ENCODE assay signal across 7 cellular contexts in the genomic region with DNA sequence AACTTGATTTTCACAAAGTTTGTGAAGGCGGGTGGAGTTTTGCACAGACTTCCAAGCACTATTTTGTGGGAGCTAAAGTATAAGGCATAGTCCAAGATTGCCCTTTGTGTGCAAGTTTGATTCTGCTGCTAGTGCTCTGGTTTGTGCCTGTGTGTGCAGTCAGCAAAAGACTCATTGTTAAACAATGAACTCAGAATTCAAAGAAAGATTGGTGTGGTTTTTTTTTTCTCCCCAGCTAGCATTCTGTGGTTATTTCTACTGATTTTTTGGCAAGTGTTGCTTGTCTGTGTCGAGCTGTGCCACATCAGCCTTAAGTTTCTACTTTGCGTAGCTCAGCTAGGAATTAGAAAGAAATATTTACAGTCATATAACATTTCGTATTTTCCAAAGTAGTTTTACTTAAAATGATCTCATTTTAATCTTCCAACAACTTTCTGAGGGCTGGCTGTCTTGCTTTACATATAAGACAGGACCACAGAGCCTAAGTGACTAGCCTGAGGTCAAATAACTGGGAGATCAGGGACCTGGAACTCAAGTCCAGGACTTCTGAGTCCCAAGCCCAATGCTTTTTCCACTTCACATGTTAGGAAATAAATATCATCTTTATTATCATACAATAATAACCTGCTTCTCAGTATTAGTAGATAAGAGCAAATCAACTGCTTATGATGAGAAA.
DNase-seq lines count a peak whose midpoint lies in the region; ATAC-seq and TF ChIP-seq lines count a peak whose summit lies in the region.

No MANE protein-coding gene starts in this region.

- TF ChIP-seq CTCF in epithelial cell of proximal tubule (conservative IDR thresholded peaks at IDR 0.05; ENCODE audit: low read depth, low read length) (no peak), WERI-Rb-1 (IDR thresholded peaks at IDR 0.05; ENCODE audit: low read depth, low read length) (no peak)

- H3K27me3 ChIP-seq in WERI-Rb-1 (ENCODE audit: insufficient read depth, low read depth, severe bottlenecking), result no peaks in the 10 kb centered on the region

- H3K27ac ChIP-seq in WERI-Rb-1, result no peak overlapping the region

- DNase-seq in GM04503 (ENCODE audit: low read depth) (peak; percentile 89), RPMI8226 (peak; percentile 22), epithelial cell of proximal tubule (ENCODE audit: low read depth) (peak; percentile 62), skeletal muscle cell (ENCODE audit: low read depth) (peak; percentile 76), WERI-Rb-1 (no peak)

- H3K9me3 ChIP-seq in WERI-Rb-1 (ENCODE audit: severe bottlenecking), result no peaks in the 10 kb centered on the region

- no peaks in the 10 kb centered on the region for H3K36me3 ChIP-seq in WERI-Rb-1

- H3K4me3 ChIP-seq in epithelial cell of proximal tubule (ENCODE audit: low read depth, low read length) (no peak overlapping the region), skeletal muscle cell (ENCODE audit: low read depth, low read length) (no peak overlapping the region), WERI-Rb-1 (ENCODE audit: low read depth, low read length) (no peak overlapping the region)

- ATAC-seq in GM19397 (IDR thresholded peaks at IDR 0.05; ENCODE audit: unreplicated experiment) (no peak), GM21381 (IDR thresholded peaks at IDR 0.05; ENCODE audit: unreplicated experiment) (no peak)
